Comparison of ENCODE assay signal across 1 cellular context in the genomic region with DNA sequence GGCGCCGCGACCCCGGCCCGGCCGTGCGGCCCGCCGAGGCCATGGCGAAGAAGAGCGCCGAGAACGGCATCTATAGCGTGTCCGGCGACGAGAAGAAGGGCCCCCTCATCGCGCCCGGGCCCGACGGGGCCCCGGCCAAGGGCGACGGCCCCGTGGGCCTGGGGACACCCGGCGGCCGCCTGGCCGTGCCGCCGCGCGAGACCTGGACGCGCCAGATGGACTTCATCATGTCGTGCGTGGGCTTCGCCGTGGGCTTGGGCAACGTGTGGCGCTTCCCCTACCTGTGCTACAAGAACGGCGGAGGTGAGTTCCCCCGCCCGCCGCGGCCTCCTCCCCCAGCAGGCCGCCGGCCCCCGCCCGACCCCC.
A peak's percentile ranks its signal among the peaks of the same experiment; 100 is the strongest.
TF ChIP-seq lines count a peak whose summit lies in the region.

No MANE protein-coding gene starts in this region.

TF ChIP-seq in HepG2, 621 proteins besides CTCF, POLR2A, EP300 and RAD21:
- TF ChIP-seq AGO1 (IDR thresholded peaks at IDR 0.05; ENCODE audit: low read depth, low read length, poor library complexity, severe bottlenecking) (peak; percentile 47), RBFOX2 (IDR thresholded peaks at IDR 0.05; ENCODE audit: low read depth, low read length) (peak; percentile 61; the same call in 1 of the 2 replicates), ZEB1 (IDR thresholded peaks at IDR 0.05; ENCODE audit: insufficient replicate concordance, low read depth) (no peak), KLF6 (CRISPR knock-in tag; IDR thresholded peaks at IDR 0.05) (no peak), NFKB2 (CRISPR knock-in tag; IDR thresholded peaks at IDR 0.05; ENCODE audit: borderline replicate concordance) (no peak), HIVEP1 (CRISPR knock-in tag; IDR thresholded peaks at IDR 0.05) (no peak), TARDBP (CRISPR knock-in tag; IDR thresholded peaks at IDR 0.05) (no peak), SPEN (CRISPR knock-in tag; IDR thresholded peaks at IDR 0.05; ENCODE audit: low read depth) (no peak), ZNF251 (CRISPR knock-in tag; IDR thresholded peaks at IDR 0.05) (no peak), ZNF589 (CRISPR knock-in tag; conservative IDR thresholded peaks at IDR 0.05) (no peak)
- TF ChIP-seq, protein P1, sequence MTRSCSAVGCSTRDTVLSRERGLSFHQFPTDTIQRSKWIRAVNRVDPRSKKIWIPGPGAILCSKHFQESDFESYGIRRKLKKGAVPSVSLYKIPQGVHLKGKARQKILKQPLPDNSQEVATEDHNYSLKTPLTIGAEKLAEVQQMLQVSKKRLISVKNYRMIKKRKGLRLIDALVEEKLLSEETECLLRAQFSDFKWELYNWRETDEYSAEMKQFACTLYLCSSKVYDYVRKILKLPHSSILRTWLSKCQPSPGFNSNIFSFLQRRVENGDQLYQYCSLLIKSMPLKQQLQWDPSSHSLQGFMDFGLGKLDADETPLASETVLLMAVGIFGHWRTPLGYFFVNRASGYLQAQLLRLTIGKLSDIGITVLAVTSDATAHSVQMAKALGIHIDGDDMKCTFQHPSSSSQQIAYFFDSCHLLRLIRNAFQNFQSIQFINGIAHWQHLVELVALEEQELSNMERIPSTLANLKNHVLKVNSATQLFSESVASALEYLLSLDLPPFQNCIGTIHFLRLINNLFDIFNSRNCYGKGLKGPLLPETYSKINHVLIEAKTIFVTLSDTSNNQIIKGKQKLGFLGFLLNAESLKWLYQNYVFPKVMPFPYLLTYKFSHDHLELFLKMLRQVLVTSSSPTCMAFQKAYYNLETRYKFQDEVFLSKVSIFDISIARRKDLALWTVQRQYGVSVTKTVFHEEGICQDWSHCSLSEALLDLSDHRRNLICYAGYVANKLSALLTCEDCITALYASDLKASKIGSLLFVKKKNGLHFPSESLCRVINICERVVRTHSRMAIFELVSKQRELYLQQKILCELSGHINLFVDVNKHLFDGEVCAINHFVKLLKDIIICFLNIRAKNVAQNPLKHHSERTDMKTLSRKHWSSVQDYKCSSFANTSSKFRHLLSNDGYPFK (CRISPR knock-in tag; IDR thresholded peaks at IDR 0.05; ENCODE audit: borderline replicate concordance) = no peak
- TF ChIP-seq, protein P2, sequence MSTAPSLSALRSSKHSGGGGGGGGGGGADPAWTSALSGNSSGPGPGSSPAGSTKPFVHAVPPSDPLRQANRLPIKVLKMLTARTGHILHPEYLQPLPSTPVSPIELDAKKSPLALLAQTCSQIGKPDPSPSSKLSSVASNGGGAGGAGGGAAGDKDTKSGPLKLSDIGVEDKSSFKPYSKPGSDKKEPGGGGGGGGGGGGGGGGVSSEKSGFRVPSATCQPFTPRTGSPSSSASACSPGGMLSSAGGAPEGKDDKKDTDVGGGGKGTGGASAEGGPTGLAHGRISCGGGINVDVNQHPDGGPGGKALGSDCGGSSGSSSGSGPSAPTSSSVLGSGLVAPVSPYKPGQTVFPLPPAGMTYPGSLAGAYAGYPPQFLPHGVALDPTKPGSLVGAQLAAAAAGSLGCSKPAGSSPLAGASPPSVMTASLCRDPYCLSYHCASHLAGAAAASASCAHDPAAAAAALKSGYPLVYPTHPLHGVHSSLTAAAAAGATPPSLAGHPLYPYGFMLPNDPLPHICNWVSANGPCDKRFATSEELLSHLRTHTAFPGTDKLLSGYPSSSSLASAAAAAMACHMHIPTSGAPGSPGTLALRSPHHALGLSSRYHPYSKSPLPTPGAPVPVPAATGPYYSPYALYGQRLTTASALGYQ (CRISPR knock-in tag; IDR thresholded peaks at IDR 0.05) = no peak
- TF ChIP-seq, protein P3, sequence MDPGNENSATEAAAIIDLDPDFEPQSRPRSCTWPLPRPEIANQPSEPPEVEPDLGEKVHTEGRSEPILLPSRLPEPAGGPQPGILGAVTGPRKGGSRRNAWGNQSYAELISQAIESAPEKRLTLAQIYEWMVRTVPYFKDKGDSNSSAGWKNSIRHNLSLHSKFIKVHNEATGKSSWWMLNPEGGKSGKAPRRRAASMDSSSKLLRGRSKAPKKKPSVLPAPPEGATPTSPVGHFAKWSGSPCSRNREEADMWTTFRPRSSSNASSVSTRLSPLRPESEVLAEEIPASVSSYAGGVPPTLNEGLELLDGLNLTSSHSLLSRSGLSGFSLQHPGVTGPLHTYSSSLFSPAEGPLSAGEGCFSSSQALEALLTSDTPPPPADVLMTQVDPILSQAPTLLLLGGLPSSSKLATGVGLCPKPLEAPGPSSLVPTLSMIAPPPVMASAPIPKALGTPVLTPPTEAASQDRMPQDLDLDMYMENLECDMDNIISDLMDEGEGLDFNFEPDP (CRISPR knock-in tag; conservative IDR thresholded peaks at IDR 0.05) = no peak
- TF ChIP-seq, protein P4, sequence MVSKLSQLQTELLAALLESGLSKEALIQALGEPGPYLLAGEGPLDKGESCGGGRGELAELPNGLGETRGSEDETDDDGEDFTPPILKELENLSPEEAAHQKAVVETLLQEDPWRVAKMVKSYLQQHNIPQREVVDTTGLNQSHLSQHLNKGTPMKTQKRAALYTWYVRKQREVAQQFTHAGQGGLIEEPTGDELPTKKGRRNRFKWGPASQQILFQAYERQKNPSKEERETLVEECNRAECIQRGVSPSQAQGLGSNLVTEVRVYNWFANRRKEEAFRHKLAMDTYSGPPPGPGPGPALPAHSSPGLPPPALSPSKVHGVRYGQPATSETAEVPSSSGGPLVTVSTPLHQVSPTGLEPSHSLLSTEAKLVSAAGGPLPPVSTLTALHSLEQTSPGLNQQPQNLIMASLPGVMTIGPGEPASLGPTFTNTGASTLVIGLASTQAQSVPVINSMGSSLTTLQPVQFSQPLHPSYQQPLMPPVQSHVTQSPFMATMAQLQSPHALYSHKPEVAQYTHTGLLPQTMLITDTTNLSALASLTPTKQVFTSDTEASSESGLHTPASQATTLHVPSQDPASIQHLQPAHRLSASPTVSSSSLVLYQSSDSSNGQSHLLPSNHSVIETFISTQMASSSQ (IDR thresholded peaks at IDR 0.05; ENCODE audit: low read depth) = no peak
- TF ChIP-seq, protein P4 (CRISPR knock-in tag; IDR thresholded peaks at IDR 0.05; ENCODE audit: borderline replicate concordance) = no peak
